Comparison of ENCODE assay signal across 1 cellular context in genomic region chr11:47918882-47919495, GRCh38.
TF ChIP-seq lines count a peak whose summit lies in the region.

No MANE protein-coding gene starts in this region.

TF ChIP-seq in WTC11, 78 proteins besides CTCF, POLR2A, EP300 and RAD21 (continued from another document):
- no peak for TF ChIP-seq ZNF532 (CRISPR knock-in tag; IDR thresholded peaks at IDR 0.05; ENCODE audit: borderline replicate concordance)
- no peak for TF ChIP-seq ZNF263 (CRISPR knock-in tag; IDR thresholded peaks at IDR 0.05; ENCODE audit: low read depth)
- TF ChIP-seq USF2 (CRISPR knock-in tag; IDR thresholded peaks at IDR 0.05): no peak
- TF ChIP-seq TCF7 (CRISPR knock-in tag; IDR thresholded peaks at IDR 0.05; ENCODE audit: low read depth): no peak
- TF ChIP-seq ZNF281 (CRISPR knock-in tag; IDR thresholded peaks at IDR 0.05): no peak
- no peak for TF ChIP-seq NR1H2 (CRISPR knock-in tag; IDR thresholded peaks at IDR 0.05)
TF ChIP-seq in WTC11: peak in this region for 0.
